In genomic region chr17:42081516-42082129, GRCh38 we compare ENCODE assay signal across 24 cellular contexts. TPM values are rescaled to one million over a fixed set of nuclear protein-coding genes. Genes with fewer than 3 reads are reported as not detected.
DNase-seq lines count a peak whose midpoint lies in the region; ATAC-seq and TF ChIP-seq lines count a peak whose summit lies in the region.
"Had no signal": no experiment of that assay in that cellular context is flagged by ENCODE, and none has a peak within 500 bp of the region (broad histone marks: within the 10 kb centered on the region; RNA-seq: fewer than 3 reads in every experiment).

No MANE protein-coding gene starts in this region.

- H4K20me1 ChIP-seq in osteoblast (ENCODE audit: insufficient read depth, low read length), result no peaks in the 10 kb centered on the region

- no peak overlapping the region for H3K4me2 ChIP-seq in osteoblast (ENCODE audit: insufficient read depth, low read length)
- H3K4me2 ChIP-seq: GM23338, PC-9 had no signal

- no peaks in the 10 kb centered on the region for H3K27me3 ChIP-seq in osteoblast (ENCODE audit: insufficient read depth, low read length)
- H3K27me3 ChIP-seq: SJSA1 had no signal

- H3K36me3 ChIP-seq in HEK293 (ENCODE audit: control insufficient read depth in 2 of 2, insufficient read depth in 1 of 2, low read length in 2 of 2) (no peaks in the 10 kb centered on the region), osteoblast (ENCODE audit: insufficient read depth, low read length) (no peaks in the 10 kb centered on the region)
- H3K36me3 ChIP-seq: SJSA1 had no signal

- H2AFZ ChIP-seq in osteoblast (ENCODE audit: low read length), result no peak overlapping the region
- H2AFZ ChIP-seq: GM23338, PC-9 had no signal

- intact Hi-C loops in Right ventricle myocardium inferior (cut with DNase I), result no loop called here

- POLR2A ChIA-PET in HEK293 (lab: Yijun Ruan, JAX), result no interaction called here

- no peaks in the 10 kb centered on the region for H3K79me2 ChIP-seq in osteoblast (ENCODE audit: insufficient read depth, low read length)

- peak; percentile 72 for DNase-seq in osteoblast (ENCODE audit: insufficient read length, low spot score, missing footprints)
- no peak for DNase-seq in Right ventricle myocardium inferior (ENCODE audit: missing footprints)
- no peak for DNase-seq in SHP77 (lab: John Stamatoyannopoulos, UW)
- DNase-seq: Calu3; CD8-positive, alpha-beta memory T cell; DMS153; HCEC 1CT; KBM-7; NCI-H1105; NCI-H146; NCI-H2029; NCI-H510A treated with DMSO at 0.1 percent for 48 hours; NCI-H748 treated with DMSO at 0.1 percent for 48 hours; PC-9; RPMI8226 had no signal

- ATAC-seq in esophagus mucosa (peak; percentile 49), Right ventricle myocardium inferior (no peak), GM18519 (IDR thresholded peaks at IDR 0.05; ENCODE audit: low FRiP score, unreplicated experiment) (no peak)

- no peak for TF ChIP-seq CTCF in HEK293 (tag by site-specific recombination; IDR thresholded peaks at IDR 0.05)
- no peak for TF ChIP-seq CTCF in osteoblast (IDR thresholded peaks at IDR 0.05; ENCODE audit: extremely low read depth, low read depth, low read length)

- no peak overlapping the region for H3K4me3 ChIP-seq in HEK293 (ENCODE audit: low read depth, low read length)
- no peak overlapping the region for H3K4me3 ChIP-seq in osteoblast (ENCODE audit: insufficient read depth, low read length)
- H3K4me3 ChIP-seq: GM23338, PC-9, SJSA1 had no signal

- no peak overlapping the region for H3K27ac ChIP-seq in HEK293 (ENCODE audit: extremely low read depth, low read depth, low read length)
- no peak overlapping the region for H3K27ac ChIP-seq in osteoblast (ENCODE audit: low read depth, low read length)
- H3K27ac ChIP-seq: C4-2B, PC-9, SJSA1 had no signal

- H3K4me1 ChIP-seq in HEK293 (ENCODE audit: control insufficient read depth, insufficient read depth, low read length) (no peaks in the 10 kb centered on the region), osteoblast (ENCODE audit: insufficient read depth, low read length) (no peaks in the 10 kb centered on the region)
- H3K4me1 ChIP-seq: SJSA1 had no signal

- no peaks in the 10 kb centered on the region for H3K9me3 ChIP-seq in HEK293 (ENCODE audit: control insufficient read depth, insufficient read depth, low read depth, low read length)
- H3K9me3 ChIP-seq in osteoblast (ENCODE audit: low read depth, low read length), result no peaks in the 10 kb centered on the region
- H3K9me3 ChIP-seq: SJSA1 had no signal

- CTCF ChIA-PET in HEK293 (lab: Yijun Ruan, JAX), result interaction anchor here (0.6 to 3.8 kb wide), 5 partner anchors 10 to 332 kb away, joined by 4 to 29 read pairs (median 5); no protein-coding TSS in a partner anchor

TF ChIP-seq in HEK293, 187 proteins besides CTCF, POLR2A, EP300 and RAD21:
- TF ChIP-seq SCRT1 (tag by site-specific recombination; IDR thresholded peaks at IDR 0.05; ENCODE audit: borderline replicate concordance), result peak; percentile 61
- no peak for TF ChIP-seq ATF2 (tag by site-specific recombination; IDR thresholded peaks at IDR 0.05; ENCODE audit: low read depth)
- no peak for TF ChIP-seq ZNF266 (tag by site-specific recombination; IDR thresholded peaks at IDR 0.05; ENCODE audit: low read depth)
- TF ChIP-seq ZBTB21 (tag by site-specific recombination; IDR thresholded peaks at IDR 0.05), result no peak
- TF ChIP-seq SCRT2 (tag by site-specific recombination; IDR thresholded peaks at IDR 0.05), result peak; percentile 91
- TF ChIP-seq ZIC2 (tag by site-specific recombination; IDR thresholded peaks at IDR 0.05), result peak; percentile 71
- no peak for TF ChIP-seq GLIS1 (tag by site-specific recombination; IDR thresholded peaks at IDR 0.05)
TF ChIP-seq in HEK293: peak in this region for 3.

RNA-seq across cellular contexts. Expression of gene ZNF385C, which starts 16.6 kb away (rescaled TPM):
- total RNA-seq in esophagus mucosa, result 0.44 TPM
- total RNA-seq in osteoblast, result not detected in 2 replicates
- total RNA-seq in Right ventricle myocardium inferior, result 0.11 TPM
- total RNA-seq: A172; CD8-positive, alpha-beta memory T cell; SJSA1; T-helper 1 cell treated with Interleukin-12 subunit alpha and Interleukin-12 subunit beta and Interleukin-4 antibody, amounts not matched to agents 30 ng/mL and 1 ng/mL, for 36 hours had no signal

RNA-seq across cellular contexts. Expression of gene DHX58, which starts 30.9 kb away (rescaled TPM):
- total RNA-seq in esophagus mucosa (6.3 TPM), osteoblast (18.5 and 23.0 TPM in 2 replicates), Right ventricle myocardium inferior (5.0 TPM)

RNA-seq across cellular contexts. Expression of gene C17orf113, which starts 31.2 kb away (rescaled TPM):
- total RNA-seq in esophagus mucosa (0.48 TPM), osteoblast (under 0.01 and 0.29 TPM in 2 replicates), Right ventricle myocardium inferior (0.73 TPM)
- total RNA-seq: A172 had no signal

RNA-seq across cellular contexts. Expression of gene KAT2A, which starts 39.5 kb away (rescaled TPM):
- total RNA-seq in esophagus mucosa (20.8 TPM), osteoblast (8.3 and 9.0 TPM in 2 replicates), Right ventricle myocardium inferior (22.0 TPM)

RNA-seq across cellular contexts. Expression of gene HSPB9, which starts 41.0 kb away (rescaled TPM):
- total RNA-seq in esophagus mucosa, result not detected
- not detected in 2 replicates for total RNA-seq in osteoblast
- 0.11 TPM for total RNA-seq in Right ventricle myocardium inferior
- total RNA-seq: A172; G401; PC-9; SJSA1; T-helper 1 cell treated with Interleukin-12 subunit alpha and Interleukin-12 subunit beta and Interleukin-4 antibody, amounts not matched to agents 30 ng/mL and 1 ng/mL, for 36 hours had no signal
